ENCODE assay signal across 9 cellular contexts in genomic region chr10:133309111-133309719, GRCh38. TPM values are rescaled to one million over a fixed set of nuclear protein-coding genes. Genes with fewer than 3 reads are reported as not detected.
DNase-seq lines count a peak whose midpoint lies in the region; ATAC-seq and TF ChIP-seq lines count a peak whose summit lies in the region.
"Had no signal": no experiment of that assay in that cellular context is flagged by ENCODE, and none has a peak within 500 bp of the region (broad histone marks: within the 10 kb centered on the region; RNA-seq: fewer than 3 reads in every experiment).

No MANE protein-coding gene starts in this region.

- H3K4me1 ChIP-seq in Caco-2 (peaks cover 7% of the 10 kb centered on the region), esophagus muscularis mucosa (peaks cover 15 to 54% (median 49%) of the 10 kb centered on the region in 4 donors)

- whole genome bisulfite sequencing in esophagus muscularis mucosa, result 19% methylated on average over 33 of the region's 45 CpGs

- H3K4me3 ChIP-seq in Caco-2 (ENCODE audit: low read depth, low read length) (peak overlapping the region; percentile 99), esophagus muscularis mucosa (peak overlapping the region; percentile 90 to 100 (median 96))

- TF ChIP-seq CTCF in Caco-2 (IDR thresholded peaks at IDR 0.05; ENCODE audit: insufficient read depth in 1 of 2, low read depth in 1 of 2, low read length in 1 of 2, severe bottlenecking in 1 of 2, unreplicated experiment in 1 of 2) (no peak), esophagus muscularis mucosa (IDR thresholded peaks at IDR 0.05) (no peak)

- peak overlapping the region; percentile 100 for H3K27ac Mint-ChIP-seq in Caco-2 (ENCODE audit: unreplicated experiment)

- no peak for TF ChIP-seq EP300 in esophagus muscularis mucosa (IDR thresholded peaks at IDR 0.05)

- DNase-seq in Caco-2 (peak; percentile 95 to 97), HUDEP-2 (lab: John Stamatoyannopoulos, UW; ENCODE audit: unreplicated experiment in 76 of 76) (peak in 73 of 76 experiments; percentile 29 to 96 (median 86)), OCI-M1 (lab: John Stamatoyannopoulos, UW) (peak; percentile 95), activated T-helper 1 cell treated with Interleukin-2 at 50 U/mL for 16 hours (ENCODE audit: low read depth) (peak; percentile 86), esophagus muscularis mucosa (ENCODE audit: extremely low spot score) (peak; percentile 98), myocyte (ENCODE audit: low read depth) (peak; percentile 84)
- peak; percentile 78 to 83 for DNase-seq in stimulated activated CD8-positive, alpha-beta memory T cell treated with anti-CD3 and anti-CD28 coated beads, Interleukin-7, amount 100 ng/mL, for 48 hours (ENCODE audit: extremely low read depth in 1 of 2, low read depth in 1 of 2)

- H3K9me3 Mint-ChIP-seq in Caco-2 (ENCODE audit: unreplicated experiment), result no peaks in the 10 kb centered on the region

- TF ChIP-seq POLR2A in esophagus muscularis mucosa (IDR thresholded peaks at IDR 0.05; ENCODE audit: low read depth), result no peak

- peaks cover 41% of the 10 kb centered on the region for H3K36me3 Mint-ChIP-seq in Caco-2 (ENCODE audit: insufficient read depth, unreplicated experiment)

- peak; percentile 59 for ATAC-seq in GM21423 (IDR thresholded peaks at IDR 0.05; ENCODE audit: unreplicated experiment)

- CTCF ChIA-PET in Caco-2 (lab: Charles Lee), result no interaction called here

- peak overlapping the region; percentile 99 for H3K4me3 Mint-ChIP-seq in Caco-2 (ENCODE audit: unreplicated experiment)

- POLR2A ChIA-PET in Caco-2 (lab: Charles Lee), result no interaction called here

- H3K27ac ChIP-seq in esophagus muscularis mucosa (replicated peaks in 1 of 4), result peak overlapping the region; percentile 94 to 98 (median 96)

- H3K36me3 ChIP-seq in Caco-2 (ENCODE audit: control insufficient read depth, insufficient read depth, low read length) (peaks cover 6% of the 10 kb centered on the region), esophagus muscularis mucosa (peaks cover 10 to 50% (median 35%) of the 10 kb centered on the region in 4 donors)

- H3K27me3 ChIP-seq in Caco-2 (replicated peaks; ENCODE audit: control insufficient read depth, insufficient read depth, low read length) (no peaks in the 10 kb centered on the region), esophagus muscularis mucosa (no peaks in the 10 kb centered on the region)

- BruUV-seq in Caco-2 (replicated peaks; lab: Mats Ljungman, UMichigan), result no TSS peak

- intact Hi-C loops in Caco-2 (cut with micrococcal nuclease; ENCODE audit: unreplicated experiment), result loop anchor here (1.0 to 5.0 kb wide), 5 partner anchors 47 to 167 kb away; partner anchors contain the start of genes MTG1 and PAOX
- intact Hi-C loops in esophagus muscularis mucosa (cut with DNase I), result no loop called here

- H3K9me3 ChIP-seq in Caco-2 (no peaks in the 10 kb centered on the region), esophagus muscularis mucosa (no peaks in the 10 kb centered on the region)

- H3K4me1 Mint-ChIP-seq in Caco-2 (ENCODE audit: low read depth, unreplicated experiment), result peaks cover 16% of the 10 kb centered on the region

- H3K27me3 Mint-ChIP-seq in Caco-2 (ENCODE audit: insufficient read depth, unreplicated experiment), result no peaks in the 10 kb centered on the region

RNA-seq across cellular contexts. Expression of gene ZNF511, which starts 0.5 kb away (rescaled TPM):
- total RNA-seq in Caco-2 (2022), result 98.5 and 112 TPM in 2 replicates
- 10 to 100 TPM; 22.9 to 34.8 (median 33.0) TPM for total RNA-seq in esophagus muscularis mucosa
- total RNA-seq in myocyte, result 25.3 and 25.8 TPM in 2 replicates
- polyA plus RNA-seq in myocyte (2012), result 24.1 TPM

RNA-seq across cellular contexts. Expression of gene TUBGCP2, which starts 0.5 kb away (rescaled TPM):
- total RNA-seq in Caco-2 (2022), result 92.2 and 93.3 TPM in 2 replicates
- total RNA-seq in esophagus muscularis mucosa, result 10 to 100 TPM; 30.2 to 54.4 (median 39.0) TPM
- total RNA-seq in myocyte, result 66.3 and 71.5 TPM in 2 replicates
- 69.2 TPM for polyA plus RNA-seq in myocyte (2012)

RNA-seq across cellular contexts. Expression of gene CALY, which starts 27.5 kb away (rescaled TPM):
- total RNA-seq in Caco-2 (2022), result not detected in 2 replicates
- 1 to 10 TPM; 1.6 to 3.6 (median 2.3) TPM for total RNA-seq in esophagus muscularis mucosa
- total RNA-seq in myocyte, result 0.16 TPM in 1 of 2 replicates, not detected in the other
- 0.43 TPM for polyA plus RNA-seq in myocyte (2012)

RNA-seq across cellular contexts. Expression of gene ADAM8, which starts 32.5 kb away (rescaled TPM):
- 13.4 and 16.8 TPM in 2 replicates for total RNA-seq in Caco-2 (2022)
- 1 to 10 TPM; 1.2 to 8.9 (median 2.3) TPM for total RNA-seq in esophagus muscularis mucosa
- total RNA-seq in myocyte, result 1.5 and 2.0 TPM in 2 replicates
- 0.91 TPM for polyA plus RNA-seq in myocyte (2012)

RNA-seq across cellular contexts. Expression of gene PRAP1, which starts 38.0 kb away (rescaled TPM):
- total RNA-seq in Caco-2 (2022) (0.34 TPM in 1 of 2 replicates, not detected in the other), esophagus muscularis mucosa (not detected), myocyte (not detected in 2 replicates)
- polyA plus RNA-seq in myocyte (2012), result not detected
- total RNA-seq: subcutaneous adipose tissue had no signal

Comparison
In these comparisons a context has a peak if more than half of its experiments do, and no peak if none do; other contexts are left out.
1. Peak in every context shown above with its lines: DNase-seq, ATAC-seq, H3K4me3 ChIP-seq and H3K27ac ChIP-seq.